In genomic region chr2:240957656-240958365, GRCh38 we compare ENCODE assay signal across 9 cellular contexts. TPM values are rescaled to one million over a fixed set of nuclear protein-coding genes. Genes with fewer than 3 reads are reported as not detected.
DNase-seq lines count a peak whose midpoint lies in the region; ATAC-seq and TF ChIP-seq lines count a peak whose summit lies in the region.
"Had no signal": no experiment of that assay in that cellular context is flagged by ENCODE, and none has a peak within 500 bp of the region (broad histone marks: within the 10 kb centered on the region; RNA-seq: fewer than 3 reads in every experiment).

No MANE protein-coding gene starts in this region.

- H3K27ac Mint-ChIP-seq in CD14-positive monocyte, result peak overlapping the region in 2 of 7 donors; percentile 8 to 25
- H3K27ac Mint-ChIP-seq in activated T-helper 2 cell treated with anti-CD3 and anti-CD28 coated beads, Interferon-gamma antibody, Interleukin-2, Interleukin-4, amounts not matched to agents 10 μg/mL and 5 μg/mL and 100 μg/mL, durations not matched to agents 14 hours and 24 hours and 36 hours, result no peak overlapping the region

- H3K36me3 Mint-ChIP-seq in CD14-positive monocyte, result no peaks in the 10 kb centered on the region
- H3K36me3 Mint-ChIP-seq in activated T-helper 2 cell treated with anti-CD3 and anti-CD28 coated beads, Interferon-gamma antibody, Interleukin-2, Interleukin-4, amounts not matched to agents 10 μg/mL and 5 μg/mL and 100 μg/mL, durations not matched to agents 14 hours and 24 hours and 36 hours (ENCODE audit: low read depth), result no peaks in the 10 kb centered on the region

- no peak overlapping the region for H3K4me3 Mint-ChIP-seq in CD14-positive monocyte
- H3K4me3 Mint-ChIP-seq in activated T-helper 2 cell treated with anti-CD3 and anti-CD28 coated beads, Interferon-gamma antibody, Interleukin-2, Interleukin-4, amounts not matched to agents 10 μg/mL and 5 μg/mL and 100 μg/mL, durations not matched to agents 14 hours and 24 hours and 36 hours (ENCODE audit: low read depth), result no peak overlapping the region

- H2AFZ ChIP-seq in osteoblast (ENCODE audit: low read length), result no peak overlapping the region

- TF ChIP-seq CTCF in CD14-positive monocyte (IDR thresholded peaks at IDR 0.05), result no peak
- TF ChIP-seq CTCF in osteoblast (IDR thresholded peaks at IDR 0.05; ENCODE audit: extremely low read depth, low read depth, low read length), result no peak

- H3K27me3 Mint-ChIP-seq in CD14-positive monocyte (ENCODE audit: low read depth in 3 of 3), result peaks cover 0 to 4% (median 2%) of the 10 kb centered on the region in 3 donors
- H3K27me3 Mint-ChIP-seq in activated T-helper 2 cell treated with anti-CD3 and anti-CD28 coated beads, Interferon-gamma antibody, Interleukin-2, Interleukin-4, amounts not matched to agents 10 μg/mL and 5 μg/mL and 100 μg/mL, durations not matched to agents 14 hours and 24 hours and 36 hours (ENCODE audit: low read depth), result no peaks in the 10 kb centered on the region

- no peaks in the 10 kb centered on the region for H4K20me1 ChIP-seq in osteoblast (ENCODE audit: insufficient read depth, low read length)

- H3K27me3 ChIP-seq in osteoblast (ENCODE audit: insufficient read depth, low read length), result no peaks in the 10 kb centered on the region

- TF ChIP-seq RAD21 in Ishikawa (IDR thresholded peaks at IDR 0.05; ENCODE audit: low read depth), result no peak

- H3K79me2 ChIP-seq in osteoblast (ENCODE audit: insufficient read depth, low read length), result no peaks in the 10 kb centered on the region

- ATAC-seq in GM19395 (IDR thresholded peaks at IDR 0.05; ENCODE audit: unreplicated experiment), result no peak
- ATAC-seq in HG03108 (IDR thresholded peaks at IDR 0.05; ENCODE audit: unreplicated experiment), result no peak

- H3K36me3 ChIP-seq in osteoblast (ENCODE audit: insufficient read depth, low read length), result no peaks in the 10 kb centered on the region

- no peak overlapping the region for H3K4me2 ChIP-seq in osteoblast (ENCODE audit: insufficient read depth, low read length)

- TF ChIP-seq EP300 in Ishikawa (IDR thresholded peaks at IDR 0.05; ENCODE audit: borderline replicate concordance), result no peak

- H3K4me1 Mint-ChIP-seq in CD14-positive monocyte, result peaks cover 9% of the 10 kb centered on the region
- H3K4me1 Mint-ChIP-seq in activated T-helper 2 cell treated with anti-CD3 and anti-CD28 coated beads, Interferon-gamma antibody, Interleukin-2, Interleukin-4, amounts not matched to agents 10 μg/mL and 5 μg/mL and 100 μg/mL, durations not matched to agents 14 hours and 24 hours and 36 hours (ENCODE audit: low read depth), result no peaks in the 10 kb centered on the region

- H3K27ac ChIP-seq in osteoblast (ENCODE audit: low read depth, low read length), result no peak overlapping the region

- H3K4me3 ChIP-seq in osteoblast (ENCODE audit: insufficient read depth, low read length), result no peak overlapping the region

- intact Hi-C loops in CD14-positive monocyte (cut with micrococcal nuclease), result no loop called here
- intact Hi-C loops in activated T-helper 2 cell treated with anti-CD3 and anti-CD28 coated beads, Interferon-gamma antibody, Interleukin-2, Interleukin-4, amounts not matched to agents 10 μg/mL and 5 μg/mL and 100 μg/mL, durations not matched to agents 14 hours and 24 hours and 36 hours (cut with micrococcal nuclease), result no loop called here

- H3K4me1 ChIP-seq in osteoblast (ENCODE audit: insufficient read depth, low read length), result peaks cover 24% of the 10 kb centered on the region

- no peaks in the 10 kb centered on the region for H3K9me3 Mint-ChIP-seq in CD14-positive monocyte
- no peaks in the 10 kb centered on the region for H3K9me3 Mint-ChIP-seq in activated T-helper 2 cell treated with anti-CD3 and anti-CD28 coated beads, Interferon-gamma antibody, Interleukin-2, Interleukin-4, amounts not matched to agents 10 μg/mL and 5 μg/mL and 100 μg/mL, durations not matched to agents 14 hours and 24 hours and 36 hours

- H3K9me3 ChIP-seq in osteoblast (ENCODE audit: low read depth, low read length), result no peaks in the 10 kb centered on the region

- peak; percentile 42 for DNase-seq in CD14-positive monocyte (ENCODE audit: low spot score)
- peak; percentile 25 for DNase-seq in fibroblast of peridontal ligament (ENCODE audit: extremely low read depth)
- DNase-seq in osteoblast (ENCODE audit: insufficient read length, low spot score, missing footprints), result peak; percentile 89
- no peak for DNase-seq in activated T-helper 2 cell treated with anti-CD3 and anti-CD28 coated beads, Interferon-gamma antibody, Interleukin-2, Interleukin-4, amounts not matched to agents 10 μg/mL and 5 μg/mL and 100 μg/mL, durations not matched to agents 14 hours and 24 hours and 36 hours (ENCODE audit: low spot score)
- no peak for DNase-seq in MV-4-11 (lab: John Stamatoyannopoulos, UW)

TF ChIP-seq in Ishikawa, 13 proteins besides CTCF, POLR2A, EP300 and RAD21:
- TF ChIP-seq NFIC (IDR thresholded peaks at IDR 0.05), result peak; percentile 59
- no peak for TF ChIP-seq EGR1 (IDR thresholded peaks at IDR 0.05)

RNA-seq across cellular contexts. Expression of gene SNED1, which starts 40.6 kb away (rescaled TPM):
- under 1 TPM; 0.02 to 0.12 TPM for polyA plus RNA-seq in CD14-positive monocyte
- 94.8 and 127 TPM in 2 replicates for total RNA-seq in osteoblast
- total RNA-seq in activated T-helper 2 cell treated with anti-CD3 and anti-CD28 coated beads, Interferon-gamma antibody, Interleukin-2, Interleukin-4, amounts not matched to agents 10 μg/mL and 5 μg/mL and 100 μg/mL, durations not matched to agents 14 hours and 24 hours and 36 hours, result 1.5 and 1.7 TPM in 2 replicates

RNA-seq across cellular contexts. Expression of gene CROCC2, which starts 51.7 kb away (rescaled TPM):
- polyA plus RNA-seq in CD14-positive monocyte, result not detected
- under 0.01 TPM in 2 replicates for total RNA-seq in osteoblast
- not detected in 2 replicates for total RNA-seq in activated T-helper 2 cell treated with anti-CD3 and anti-CD28 coated beads, Interferon-gamma antibody, Interleukin-2, Interleukin-4, amounts not matched to agents 10 μg/mL and 5 μg/mL and 100 μg/mL, durations not matched to agents 14 hours and 24 hours and 36 hours
- total RNA-seq: T-helper 2 cell treated with Interferon-gamma antibody and Interleukin-4, amounts not matched to agents 100 ng/mL and 5 ng/mL, for 36 hours had no signal

Comparison
In these comparisons a context has a peak if more than half of its experiments do, and no peak if none do; other contexts are left out.
1. DNase-seq: peak in CD14-positive monocyte (single experiment), fibroblast of peridontal ligament (single experiment) and osteoblast (single experiment); none in activated T-helper 2 cell treated with anti-CD3 and anti-CD28 coated beads, Interferon-gamma antibody, Interleukin-2, Interleukin-4, amounts not matched to agents 10 μg/mL and 5 μg/mL and 100 μg/mL, durations not matched to agents 14 hours and 24 hours and 36 hours (single experiment) and MV-4-11 (single experiment).
2. RNA of gene SNED1, which starts 40.6 kb away (total RNA-seq): 94.8 to 127 TPM in osteoblast; 1.5 to 1.7 TPM in activated T-helper 2 cell treated with anti-CD3 and anti-CD28 coated beads, Interferon-gamma antibody, Interleukin-2, Interleukin-4, amounts not matched to agents 10 μg/mL and 5 μg/mL and 100 μg/mL, durations not matched to agents 14 hours and 24 hours and 36 hours; every median in the first group is over 10 times any median in the second.